ENCODE assay signal across 21 cellular contexts in genomic region chr20:32468313-32468640, GRCh38.
DNase-seq lines count a peak whose midpoint lies in the region; ATAC-seq and TF ChIP-seq lines count a peak whose summit lies in the region.
"Had no signal": no experiment of that assay in that cellular context is flagged by ENCODE, and none has a peak within 500 bp of the region (broad histone marks: within the 10 kb centered on the region; RNA-seq: fewer than 3 reads in every experiment).

No MANE protein-coding gene starts in this region.

- H4K20me1 ChIP-seq in DND-41 (ENCODE audit: insufficient read depth, low read length), result peaks cover 84% of the 10 kb centered on the region

- ATAC-seq in DND-41 (ENCODE audit: insufficient read depth, low read depth) (no peak), HG02678 (IDR thresholded peaks at IDR 0.05; ENCODE audit: unreplicated experiment) (no peak), GM21381 (IDR thresholded peaks at IDR 0.05; ENCODE audit: unreplicated experiment) (no peak)

- peaks cover 93% of the 10 kb centered on the region for H3K79me2 ChIP-seq in DND-41 (ENCODE audit: insufficient read depth, low read length)

- no peak for TF ChIP-seq CTCF in DND-41 (IDR thresholded peaks at IDR 0.05; ENCODE audit: borderline replicate concordance, extremely low read depth, low read length, poor library complexity, severe bottlenecking)
- no peak for TF ChIP-seq CTCF in colonic mucosa (IDR thresholded peaks at IDR 0.05)
- TF ChIP-seq CTCF in stomach (IDR thresholded peaks at IDR 0.05), result no peak

- no peak for DNase-seq in DND-41
- DNase-seq in colonic mucosa, result peak; percentile 65
- DNase-seq in stomach, result no peak
- DNase-seq in NCI-H1436 (lab: John Stamatoyannopoulos, UW), result no peak
- DNase-seq in NCI-H2081 treated with DMSO at 0.1 percent for 48 hours (lab: John Stamatoyannopoulos, UW), result no peak
- DNase-seq: activated CD4-positive, alpha-beta T cell treated with anti-CD3 and anti-CD28 coated beads, Interleukin-2, amount 50 U/mL, for 48 hours; activated naive CD8-positive, alpha-beta T cell treated with anti-CD3 and anti-CD28 coated beads, Interleukin-2, amount 10 ng/mL, durations not matched to agents 7 days and 5 days; activated T-cell treated with anti-CD3 and anti-CD28 coated beads, Interleukin-2, amount 50 U/mL, for 1 hour; esophagus squamous epithelium; glutamatergic neuron; HCEC 1CT; KG1; NCI-H2081; SHP77; stimulated activated CD4-positive, alpha-beta T cell treated with anti-CD3 and anti-CD28 coated beads, Interleukin-15, amount 100 ng/mL, for 24 hours; stimulated activated naive CD4-positive, alpha-beta T cell treated with Interleukin-2 at 50 U/mL for 16 hours; T-helper 1 cell had no signal

- no peak overlapping the region for H3K4me2 ChIP-seq in DND-41 (ENCODE audit: insufficient read depth, low read length)

- H3K27ac ChIP-seq in DND-41 (ENCODE audit: low read length) (0 out of 2 replicates have a peak overlapping the region, but pooled peaks have one; percentile 25), colonic mucosa (peak overlapping the region; percentile 82), mucosa of rectum (ENCODE audit: low read depth in 2 of 2, low read length in 2 of 2) (peak overlapping the region; percentile 97), stomach (peak overlapping the region; percentile 77 to 93 (median 85))
- H3K27ac ChIP-seq: VCaP had no signal

- no peak for TF ChIP-seq POLR2A in stomach (IDR thresholded peaks at IDR 0.05)

- H3K27me3 ChIP-seq in DND-41 (ENCODE audit: insufficient read depth, low read length, poor library complexity), result no peaks in the 10 kb centered on the region
- H3K27me3 ChIP-seq in colonic mucosa, result no peaks in the 10 kb centered on the region
- no peaks in the 10 kb centered on the region for H3K27me3 ChIP-seq in mucosa of rectum (ENCODE audit: control insufficient read depth in 2 of 2, insufficient read depth in 2 of 2, low read length in 2 of 2)
- H3K27me3 ChIP-seq in stomach, result no peaks in the 10 kb centered on the region
- H3K27me3 ChIP-seq: esophagus squamous epithelium had no signal

- intact Hi-C loops in colonic mucosa (cut with DNase I), result no loop called here
- intact Hi-C loops in stomach (cut with DNase I; ENCODE audit: low total_unique reads), result no loop called here

- no peaks in the 10 kb centered on the region for H3K4me1 ChIP-seq in DND-41 (ENCODE audit: insufficient read depth, low read length)
- peaks cover 77% of the 10 kb centered on the region for H3K4me1 ChIP-seq in colonic mucosa
- H3K4me1 ChIP-seq in mucosa of rectum (ENCODE audit: control insufficient read depth in 2 of 2, insufficient read depth in 2 of 2, low read length in 2 of 2), result peaks cover 79 to 84% of the 10 kb centered on the region in 2 donors
- H3K4me1 ChIP-seq in stomach, result peaks cover 76 to 97% (median 84%) of the 10 kb centered on the region in 4 donors

- TF ChIP-seq EP300 in stomach (IDR thresholded peaks at IDR 0.05), result no peak

- no peak overlapping the region for H3K4me3 ChIP-seq in DND-41 (ENCODE audit: low read depth in 1 of 2, low read length in 2 of 2)
- H3K4me3 ChIP-seq in colonic mucosa, result no peak overlapping the region
- no peak overlapping the region for H3K4me3 ChIP-seq in mucosa of rectum (ENCODE audit: low read length in 2 of 2)
- no peak overlapping the region for H3K4me3 ChIP-seq in stomach
- H3K4me3 ChIP-seq: esophagus squamous epithelium had no signal

- H3K9ac ChIP-seq in DND-41 (ENCODE audit: low read depth, low read length) (no peak overlapping the region), colonic mucosa (ENCODE audit: low read depth in 2 of 2, low read length in 2 of 2) (peak overlapping the region; percentile 54 to 76), mucosa of rectum (ENCODE audit: low read depth in 1 of 2, low read length in 2 of 2) (peak overlapping the region; percentile 63 to 67)

- H3K36me3 ChIP-seq in DND-41 (ENCODE audit: insufficient read depth, low read length) (peaks cover 86% of the 10 kb centered on the region), colonic mucosa (peaks cover 5% of the 10 kb centered on the region), mucosa of rectum (ENCODE audit: control insufficient read depth in 2 of 2, insufficient read depth in 2 of 2, low read length in 2 of 2) (peaks cover 11 to 18% of the 10 kb centered on the region in 2 donors), stomach (peaks cover 0 to 27% (median 12%) of the 10 kb centered on the region in 4 donors)
- H3K36me3 ChIP-seq: esophagus squamous epithelium had no signal

- no peak overlapping the region for H2AFZ ChIP-seq in DND-41 (ENCODE audit: low read depth, low read length)

- H3K9me3 ChIP-seq in DND-41 (ENCODE audit: insufficient read depth, low read length, severe bottlenecking), result no peaks in the 10 kb centered on the region
- no peaks in the 10 kb centered on the region for H3K9me3 ChIP-seq in colonic mucosa
- H3K9me3 ChIP-seq in mucosa of rectum (ENCODE audit: control insufficient read depth in 2 of 2, low read length in 2 of 2), result no peaks in the 10 kb centered on the region
- H3K9me3 ChIP-seq in stomach, result no peaks in the 10 kb centered on the region
- H3K9me3 ChIP-seq: esophagus squamous epithelium had no signal

- WGBS in stomach, 5 donors, result 64 to 78% (median 76%) methylated on average over 6 of the region's 6 CpGs

Comparison
In these comparisons a context has a peak if more than half of its experiments do, and no peak if none do; other contexts are left out.
1. H3K27ac ChIP-seq: peak in every context shown above with its lines; median percentile 97 in mucosa of rectum; 85 in stomach; 82 in colonic mucosa; 25 in DND-41.